In the genomic region with DNA sequence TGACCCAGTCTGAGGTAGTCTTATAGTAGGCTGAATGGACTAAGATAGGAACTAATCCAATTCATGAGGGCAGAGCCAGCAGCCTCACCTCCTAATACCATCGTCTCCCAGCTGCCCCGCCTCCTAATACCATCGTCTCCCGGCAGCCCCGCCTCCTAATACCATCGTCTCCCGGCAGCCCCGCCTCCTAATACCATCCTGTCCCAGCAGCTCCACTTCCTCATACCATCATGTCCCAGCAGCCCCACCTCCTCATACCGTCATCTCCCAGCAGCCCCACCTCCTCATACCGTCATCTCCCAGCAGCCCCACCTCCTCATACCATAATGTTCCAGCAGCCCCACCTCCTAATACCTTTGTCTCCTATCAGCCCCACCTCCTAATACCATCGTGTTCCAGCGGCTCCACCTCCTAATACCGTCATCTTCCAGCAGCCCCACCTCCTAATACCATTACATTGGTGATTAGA, we compare ENCODE assay signal across 8 cellular contexts. TPM values are rescaled to one million over a fixed set of nuclear protein-coding genes. Genes with fewer than 3 reads are reported as not detected.
DNase-seq lines count a peak whose midpoint lies in the region; ATAC-seq and TF ChIP-seq lines count a peak whose summit lies in the region.

No MANE protein-coding gene starts in this region.

- DNase-seq in GM20000 (ENCODE audit: low spot score) (peak; percentile 6), NCI-H460 (ENCODE audit: extremely low read depth, low read depth) (peak; percentile 40), activated T-cell treated with anti-CD3 and anti-CD28 coated beads for 24 hours (ENCODE audit: low read depth) (peak; percentile 52), foreskin fibroblast (peak; percentile 41 to 69), pulmonary artery endothelial cell (ENCODE audit: low read depth, low spot score) (peak; percentile 60), AG20443 (ENCODE audit: low spot score) (no peak), globus pallidus (ENCODE audit: low spot score) (no peak)

- TF ChIP-seq POLR2A in GM18505 (IDR thresholded peaks at IDR 0.05; ENCODE audit: borderline replicate concordance, extremely low read depth, insufficient read depth, insufficient read length), result no peak

- no peak overlapping the region for H3K4me3 ChIP-seq in foreskin fibroblast (ENCODE audit: low read depth in 1 of 2, low read length in 2 of 2)

- no peak for ATAC-seq in GM18505 (IDR thresholded peaks at IDR 0.05; ENCODE audit: unreplicated experiment)

- no peak for TF ChIP-seq CTCF in GM20000 (IDR thresholded peaks at IDR 0.05; ENCODE audit: extremely low read depth, missing control alignments)
- no peak for TF ChIP-seq CTCF in foreskin fibroblast (IDR thresholded peaks at IDR 0.05; ENCODE audit: low read depth, low read length)

RNA-seq across cellular contexts. Expression of a gene that starts 2.5 kb away (rescaled TPM):
- 41.6 and 58.2 TPM in 2 replicates for total RNA-seq in NCI-H460 (2014; rRNA removed; shearing (Covaris generic))
- 203 and 273 TPM in 2 replicates for polyA plus RNA-seq in NCI-H460 (2014; cell fraction: nucleus; rRNA removed)
- total RNA-seq in pulmonary artery endothelial cell, result 44.0 and 44.9 TPM in 2 replicates

RNA-seq across cellular contexts. Expression of a gene that starts 34.9 kb away (rescaled TPM):
- total RNA-seq in NCI-H460 (2014; rRNA removed; shearing (Covaris generic)), result 2.0 and 2.2 TPM in 2 replicates
- polyA plus RNA-seq in NCI-H460 (2014; cell fraction: nucleus; rRNA removed), result 1.2 and 1.3 TPM in 2 replicates
- 31.4 and 77.6 TPM in 2 replicates for total RNA-seq in pulmonary artery endothelial cell

Comparison
In these comparisons a context has a peak if more than half of its experiments do, and no peak if none do; other contexts are left out.
1. DNase-seq: peak in GM20000 (single experiment), NCI-H460 (single experiment), activated T-cell treated with anti-CD3 and anti-CD28 coated beads for 24 hours (single experiment), foreskin fibroblast (2 of 2) and pulmonary artery endothelial cell (single experiment); none in AG20443 (single experiment) and globus pallidus (single experiment).
2. RNA of a gene that starts 34.9 kb away (total RNA-seq): 31.4 to 77.6 TPM in pulmonary artery endothelial cell; 2.0 to 2.2 TPM in NCI-H460; every median in the first group is over 10 times any median in the second.